36 cellular contexts compared by ENCODE assay signal in the genomic region with DNA sequence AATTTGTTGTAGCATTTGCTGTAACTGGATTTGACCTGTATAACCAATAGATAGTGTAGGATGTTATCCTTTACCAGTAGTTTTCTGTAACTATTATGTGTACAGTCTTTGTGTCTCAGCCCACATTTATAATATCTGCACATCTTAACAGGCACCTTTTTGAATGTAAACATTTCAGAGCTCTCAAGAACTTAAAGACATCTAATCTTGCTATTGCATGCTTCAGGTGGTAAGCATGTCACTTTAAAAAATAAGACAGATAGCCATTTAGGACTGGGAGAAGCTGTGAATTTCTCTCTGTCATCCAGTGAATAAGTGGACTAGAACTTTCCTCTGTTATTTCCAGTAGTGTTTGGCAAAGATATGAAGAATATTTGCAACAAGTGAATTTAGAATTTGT. TPM values are rescaled to one million over a fixed set of nuclear protein-coding genes. Genes with fewer than 3 reads are reported as not detected.
DNase-seq lines count a peak whose midpoint lies in the region; ATAC-seq, FAIRE-seq and TF ChIP-seq lines count a peak whose summit lies in the region.
"Had no signal": no experiment of that assay in that cellular context is flagged by ENCODE, and none has a peak within 500 bp of the region (broad histone marks: within the 10 kb centered on the region; RNA-seq: fewer than 3 reads in every experiment).

No MANE protein-coding gene starts in this region.

- DNase-seq in D721Med (ENCODE audit: insufficient read length, low spot score) (no peak), GM12891 (ENCODE audit: insufficient read length, low spot score) (no peak), K562 (ENCODE audit: extremely low read depth in 1 of 4, low spot score in 3 of 4) (peak in 1 of 4 experiments; percentile 7), OCI-M2 (lab: John Stamatoyannopoulos, UW; ENCODE audit: unreplicated experiment) (no peak), SJCRH30 (no peak), NCI-H1092 (lab: John Stamatoyannopoulos, UW) (no peak)
- DNase-seq: 8988T; ACHN; AML-193; BE2C; C1 segment of cervical spinal cord; Caco-2; Calu3; CD4-positive, alpha-beta memory T cell; CD4-positive, alpha-beta T cell; CD4-positive, CD25-positive, alpha-beta regulatory T cell; CD8-positive, alpha-beta memory T cell; CD8-positive, alpha-beta T cell; COR-L47; DMS 273 treated with DMSO at 0.1 percent for 48 hours; DMS153; DMS53; DMS79; DMS79 treated with DMSO at 0.1 percent for 48 hours; DND-41; EL had no signal

- no peaks in the 10 kb centered on the region for H3K9me1 ChIP-seq in K562 (ENCODE audit: control insufficient read depth, insufficient read depth, low read length)

- H3K27me3 ChIP-seq in K562 (ENCODE audit: control insufficient read depth in 2 of 2, insufficient read depth in 2 of 2, low read length in 2 of 2) (no peaks in the 10 kb centered on the region), SJCRH30 (no peaks in the 10 kb centered on the region)
- H3K27me3 ChIP-seq: BE2C; BLaER1; BLaER1 treated with 17β-estradiol and CSF1 and Interleukin-3, amounts not matched to agents 10 nM and 100 nM had no signal

- H3K27ac ChIP-seq in HEK293 (ENCODE audit: extremely low read depth, low read depth, low read length): no peak overlapping the region
- H3K27ac ChIP-seq in K562 (ENCODE audit: extremely low read depth, low read depth, low read length): no peak overlapping the region
- H3K27ac ChIP-seq in SJCRH30: no peak overlapping the region
- H3K27ac ChIP-seq: 22Rv1; A549; BLaER1; BLaER1 treated with 17β-estradiol and CSF1 and Interleukin-3, amounts not matched to agents 10 nM and 100 nM; C4-2B had no signal

- intact Hi-C loops in K562 (cut with micrococcal nuclease): no loop called here

- in situ Hi-C loops in K562 (cut with MboI): no loop called here

- ATAC-seq in K562: peak; percentile 50
- no peak for ATAC-seq in GM19467 (IDR thresholded peaks at IDR 0.05; ENCODE audit: unreplicated experiment)
- ATAC-seq: A549; CD8-positive, alpha-beta T cell had no signal

- H3K36me3 ChIP-seq in HEK293 (ENCODE audit: control insufficient read depth in 2 of 2, insufficient read depth in 1 of 2, low read length in 2 of 2) (no peaks in the 10 kb centered on the region), K562 (ENCODE audit: control insufficient read depth, insufficient read depth, low read length) (no peaks in the 10 kb centered on the region), SJCRH30 (no peaks in the 10 kb centered on the region)
- H3K36me3 ChIP-seq: BE2C; BLaER1; BLaER1 treated with 17β-estradiol and CSF1 and Interleukin-3, amounts not matched to agents 10 nM and 100 nM had no signal

- FAIRE-seq in D721Med (lab: Jason Lieb, UNC) (peak; percentile 84), GM12891 (lab: Jason Lieb, UNC) (peak; percentile 5), K562 (lab: Jason Lieb, UNC) (no peak)
- FAIRE-seq: A549 had no signal

- no TSS peak for BruUV-seq in K562 (replicated peaks; lab: Mats Ljungman, UMichigan)

- H3K4me3 ChIP-seq in HEK293 (ENCODE audit: low read depth, low read length) (no peak overlapping the region), K562 (no peak overlapping the region), SJCRH30 (no peak overlapping the region)
- H3K4me3 ChIP-seq: A549; BLaER1; BLaER1 treated with 17β-estradiol and CSF1 and Interleukin-3, amounts not matched to agents 10 nM and 100 nM had no signal

- no peak for TF ChIP-seq RAD21 in K562 (CRISPR knock-in tag; conservative IDR thresholded peaks at IDR 0.05 in 1 of 2, IDR thresholded peaks at IDR 0.05 in 1 of 2)

- H3K4me1 ChIP-seq in HEK293 (ENCODE audit: control insufficient read depth, insufficient read depth, low read length): no peaks in the 10 kb centered on the region
- peaks cover 0 to 8% of the 10 kb centered on the region in 2 experiments; a peak in 2 of 5 replicates for H3K4me1 ChIP-seq in K562 (replicated peaks in 1 of 2; ENCODE audit: control insufficient read depth in 2 of 2, insufficient read depth in 2 of 2, low read length in 2 of 2)
- peaks cover 6% of the 10 kb centered on the region for H3K4me1 ChIP-seq in SJCRH30
- H3K4me1 ChIP-seq: A549; BLaER1 treated with 17β-estradiol and CSF1 and Interleukin-3, amounts not matched to agents 10 nM and 100 nM; Caco-2 had no signal

- H2AFZ ChIP-seq in K562 (ENCODE audit: low read depth, low read length): no peak overlapping the region

- POLR2A ChIA-PET in HEK293 (lab: Yijun Ruan, JAX) (no interaction called here), K562 (lab: Yijun Ruan, JAX) (no interaction called here)

- no peak for TF ChIP-seq EP300 in K562 (IDR thresholded peaks at IDR 0.05; ENCODE audit: low read length)

- no peak overlapping the region for H3K9ac ChIP-seq in K562 (ENCODE audit: insufficient read depth in 1 of 2, low read depth in 2 of 2, low read length in 2 of 2)
- H3K9ac ChIP-seq: BLaER1; BLaER1 treated with 17β-estradiol and CSF1 and Interleukin-3, amounts not matched to agents 10 nM and 100 nM had no signal

- no peak for TF ChIP-seq POLR2A in GM12891 (IDR thresholded peaks at IDR 0.05; ENCODE audit: low read depth, low read length)
- no peak for TF ChIP-seq POLR2A in K562 (conservative IDR thresholded peaks at IDR 0.05)

- TF ChIP-seq CTCF in D721Med (IDR thresholded peaks at IDR 0.05; ENCODE audit: insufficient read depth, missing control alignments) (no peak), HEK293 (tag by site-specific recombination; IDR thresholded peaks at IDR 0.05) (no peak), K562 (IDR thresholded peaks at IDR 0.05 in 2 of 3, conservative IDR thresholded peaks at IDR 0.05 in 1 of 3; ENCODE audit: insufficient read depth in 2 of 3, low read depth in 1 of 3, low read length in 3 of 3) (no peak)

- H3K9me3 ChIP-seq in HEK293 (ENCODE audit: control insufficient read depth, insufficient read depth, low read depth, low read length) (no peaks in the 10 kb centered on the region), K562 (replicated peaks; ENCODE audit: control insufficient read depth, insufficient read depth, low read depth, low read length) (no peaks in the 10 kb centered on the region), SJCRH30 (replicated peaks) (no peaks in the 10 kb centered on the region)
- H3K9me3 ChIP-seq: A549; BE2C; BLaER1; BLaER1 treated with 17β-estradiol and CSF1 and Interleukin-3, amounts not matched to agents 10 nM and 100 nM; Caco-2 had no signal

- no peak overlapping the region for H3K4me2 ChIP-seq in K562 (ENCODE audit: insufficient read depth, low read length)
- H3K4me2 ChIP-seq: A549; BLaER1; BLaER1 treated with 17β-estradiol and CSF1 and Interleukin-3, amounts not matched to agents 10 nM and 100 nM had no signal

- CTCF ChIA-PET in HEK293 (lab: Yijun Ruan, JAX) (no interaction called here), K562 (lab: Yijun Ruan, JAX; ENCODE audit: low intra/inter-chr PET ratio) (no interaction called here)

- no peaks in the 10 kb centered on the region for H4K20me1 ChIP-seq in K562 (replicated peaks; ENCODE audit: control insufficient read depth, insufficient read depth, low read length)
- H4K20me1 ChIP-seq: BLaER1; BLaER1 treated with 17β-estradiol and CSF1 and Interleukin-3, amounts not matched to agents 10 nM and 100 nM had no signal

- no peaks in the 10 kb centered on the region for H3K79me2 ChIP-seq in K562 (ENCODE audit: control insufficient read depth, insufficient read depth, low read length)

TF ChIP-seq in GM12891, 5 proteins besides CTCF, POLR2A, EP300 and RAD21:
- TF ChIP-seq POLR2AphosphoS5 (IDR thresholded peaks at IDR 0.05; ENCODE audit: low read depth, low read length): no peak
- TF ChIP-seq PAX5 (IDR thresholded peaks at IDR 0.05; ENCODE audit: insufficient read depth, low read length, severe bottlenecking): no peak
- no peak for TF ChIP-seq SPI1 (IDR thresholded peaks at IDR 0.05; ENCODE audit: low read depth, low read length)

TF ChIP-seq in HEK293, 187 proteins besides CTCF, POLR2A, EP300 and RAD21 (continues in another document):
- no peak for TF ChIP-seq ZNF423 (tag by site-specific recombination; IDR thresholded peaks at IDR 0.05)
- TF ChIP-seq, protein P1, sequence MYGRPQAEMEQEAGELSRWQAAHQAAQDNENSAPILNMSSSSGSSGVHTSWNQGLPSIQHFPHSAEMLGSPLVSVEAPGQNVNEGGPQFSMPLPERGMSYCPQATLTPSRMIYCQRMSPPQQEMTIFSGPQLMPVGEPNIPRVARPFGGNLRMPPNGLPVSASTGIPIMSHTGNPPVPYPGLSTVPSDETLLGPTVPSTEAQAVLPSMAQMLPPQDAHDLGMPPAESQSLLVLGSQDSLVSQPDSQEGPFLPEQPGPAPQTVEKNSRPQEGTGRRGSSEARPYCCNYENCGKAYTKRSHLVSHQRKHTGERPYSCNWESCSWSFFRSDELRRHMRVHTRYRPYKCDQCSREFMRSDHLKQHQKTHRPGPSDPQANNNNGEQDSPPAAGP (tag by site-specific recombination; IDR thresholded peaks at IDR 0.05): no peak

TF ChIP-seq in K562, 482 proteins besides CTCF, POLR2A, EP300 and RAD21 (continues in another document):
- TF ChIP-seq SRSF3 (IDR thresholded peaks at IDR 0.05; ENCODE audit: insufficient read depth, low read length) (no peak), E2F3 (CRISPR knock-in tag; IDR thresholded peaks at IDR 0.05) (no peak), ELF1 (tag; IDR thresholded peaks at IDR 0.05) (no peak), RBM17 (IDR thresholded peaks at IDR 0.05; ENCODE audit: borderline replicate concordance, low read depth, low read length) (no peak), GATAD2B (IDR thresholded peaks at IDR 0.05; ENCODE audit: borderline replicate concordance) (peak; percentile 38; the same call in 1 of the 2 replicates), TAF9B (IDR thresholded peaks at IDR 0.05; ENCODE audit: partially characterized antibody) (no peak)

RNA-seq across cellular contexts. Expression of a gene that starts 22.6 kb away (rescaled TPM):
- not detected for polyA plus RNA-seq in GM12891 (2012; ENCODE audit: low read depth, missing spikeins)
- 17.1 and 57.1 TPM in 2 replicates for total RNA-seq in K562 (2011; cell fraction: chromatin; rRNA removed; ENCODE audit: low replicate concordance)
- total RNA-seq in K562 (2011; cell fraction: nucleolus; rRNA removed): 6.3 and 9.9 TPM in 2 replicates
- total RNA-seq in K562 (2011; cell fraction: nucleoplasm; rRNA removed): 44.9 and 89.1 TPM in 2 replicates
- total RNA-seq in K562 (2014; rRNA removed) (1.2 and 1.5 TPM in 2 replicates), K562 (2014; rRNA removed; fragmentation: Illumina TruSeq; extraction: Trizol) (4.9 and 5.1 TPM in 2 replicates), K562 (2015; rRNA removed; fragmentation: Illumina TruSeq; extraction: Trizol) (4.2 and 4.9 TPM in 2 replicates), K562 (2021) (0.98 and 1.1 TPM in 2 replicates)
- polyA plus RNA-seq in K562 (2011; rRNA removed) (0.38 and 0.41 TPM in 2 replicates), K562 (2014; fragmentation: Illumina TruSeq; extraction: Trizol) (0.12 TPM in 1 of 2 replicates, not detected in the other), K562 (2014; fragmentation: Nextera tagmentation; extraction: Ambion mirVana) (not detected), K562 (2014; rRNA removed) (0.31 TPM in 1 of 2 replicates, not detected in the other)
- 0.07 TPM in 1 of 2 replicates, not detected in the other for polyA plus RNA-seq in K562 (2011; cell fraction: cytosol; rRNA removed)
- polyA plus RNA-seq in K562 (2011; cell fraction: nucleus; rRNA removed): 4.6 and 6.1 TPM in 2 replicates
- not detected in 2 replicates for polyA plus RNA-seq in K562 (2012)
- 14.3 and 17.5 TPM in 2 replicates for polyA minus RNA-seq in K562 (2011; rRNA and poly(A)+ RNA removed)
- not detected in 2 replicates for polyA minus RNA-seq in K562 (2011; cell fraction: cytosol; rRNA and poly(A)+ RNA removed)
- 40.3 and 41.9 TPM in 2 replicates for polyA minus RNA-seq in K562 (2011; cell fraction: nucleus; rRNA and poly(A)+ RNA removed)
- total RNA-seq in SJCRH30 (2014; rRNA removed; shearing (Covaris generic)): 0.76 and 2.0 TPM in 2 replicates
- total RNA-seq: A172, Daoy had no signal
- polyA plus RNA-seq: CD14-positive monocyte; CD4-positive, alpha-beta memory T cell; CD4-positive, CD25-positive, alpha-beta regulatory T cell; CD8-positive, alpha-beta memory T cell had no signal
